Comparison of ENCODE assay signal across 8 cellular contexts in genomic region chr18:11654736-11655604, GRCh38. TPM values are rescaled to one million over a fixed set of nuclear protein-coding genes. Genes with fewer than 3 reads are reported as not detected.
DNase-seq lines count a peak whose midpoint lies in the region; ATAC-seq and TF ChIP-seq lines count a peak whose summit lies in the region.

No MANE protein-coding gene starts in this region.

- no peak overlapping the region for H3K27ac ChIP-seq in RWPE2 (ENCODE audit: poor library complexity, severe bottlenecking)
- no peak overlapping the region for H3K27ac ChIP-seq in ascending aorta

- no peak for DNase-seq in AG09319 (ENCODE audit: extremely low read depth, low read depth)
- peak; percentile 91 for DNase-seq in H7
- no peak for DNase-seq in RWPE2 (ENCODE audit: low spot score)
- no peak for DNase-seq in ascending aorta (ENCODE audit: low spot score in 2 of 2)

- peak overlapping the region; percentile 22 for H3K4me2 ChIP-seq in skeletal muscle satellite cell (ENCODE audit: low read length)

- ATAC-seq in RWPE2 (ENCODE audit: low read depth) (peak; percentile 68), GM18907 (IDR thresholded peaks at IDR 0.05; ENCODE audit: unreplicated experiment) (no peak), GM21367 (IDR thresholded peaks at IDR 0.05; ENCODE audit: unreplicated experiment) (no peak)

- peaks cover 5% of the 10 kb centered on the region; the same call in 1 of the 2 replicates for H3K27me3 ChIP-seq in H7 (ENCODE audit: control insufficient read depth, insufficient read depth, low read length)
- H3K27me3 ChIP-seq in RWPE2 (ENCODE audit: insufficient read depth, poor library complexity, severe bottlenecking): no peaks in the 10 kb centered on the region
- H3K27me3 ChIP-seq in ascending aorta: no peaks in the 10 kb centered on the region
- peaks cover 18% of the 10 kb centered on the region for H3K27me3 ChIP-seq in iPS-15b (ENCODE audit: control insufficient read depth, insufficient read depth, low read length)
- peaks cover 61% of the 10 kb centered on the region for H3K27me3 ChIP-seq in skeletal muscle satellite cell (ENCODE audit: control insufficient read depth, insufficient read depth, low read length)

- TF ChIP-seq CTCF in AG09319 (IDR thresholded peaks at IDR 0.05; ENCODE audit: low read depth, low read length) (peak; percentile 73), RWPE2 (IDR thresholded peaks at IDR 0.05; ENCODE audit: poor library complexity, severe bottlenecking) (peak; percentile 82), ascending aorta (IDR thresholded peaks at IDR 0.05) (peak; percentile 42 to 73 (median 70))

- H3K9ac ChIP-seq in iPS-15b (ENCODE audit: low read depth, low read length) (no peak overlapping the region), skeletal muscle satellite cell (ENCODE audit: low read depth, low read length) (no peak overlapping the region)

- H3K4me1 ChIP-seq in RWPE2 (ENCODE audit: insufficient read depth, poor library complexity, severe bottlenecking) (peaks cover 7% of the 10 kb centered on the region), ascending aorta (no peaks in the 10 kb centered on the region), iPS-15b (ENCODE audit: control insufficient read depth, insufficient read depth, low read length) (peaks cover 2% of the 10 kb centered on the region), skeletal muscle satellite cell (ENCODE audit: control insufficient read depth, insufficient read depth, low read length) (no peaks in the 10 kb centered on the region)

- H3K9me3 ChIP-seq in RWPE2 (ENCODE audit: severe bottlenecking) (no peaks in the 10 kb centered on the region), ascending aorta (peaks cover 0 to 2% of the 10 kb centered on the region in 2 donors), iPS-15b (ENCODE audit: control insufficient read depth, insufficient read depth, low read length) (no peaks in the 10 kb centered on the region), skeletal muscle satellite cell (replicated peaks; ENCODE audit: low read length) (no peaks in the 10 kb centered on the region)

- intact Hi-C loops in ascending aorta (cut with DNase I): loop anchor here (5.0 kb wide), 1 partner anchor 382 kb away; no protein-coding TSS in a partner anchor

- no peaks in the 10 kb centered on the region for H3K36me3 ChIP-seq in H7 (replicated peaks; ENCODE audit: control insufficient read depth, insufficient read depth, low read length)
- no peaks in the 10 kb centered on the region for H3K36me3 ChIP-seq in RWPE2 (ENCODE audit: low read depth)
- no peaks in the 10 kb centered on the region for H3K36me3 ChIP-seq in ascending aorta
- no peaks in the 10 kb centered on the region for H3K36me3 ChIP-seq in iPS-15b (ENCODE audit: control insufficient read depth, insufficient read depth, low read length)
- no peaks in the 10 kb centered on the region for H3K36me3 ChIP-seq in skeletal muscle satellite cell (ENCODE audit: insufficient read depth, low read length)

- H3K4me3 ChIP-seq in H7 (ENCODE audit: insufficient read depth, low read depth, low read length): no peak overlapping the region
- H3K4me3 ChIP-seq in RWPE2 (ENCODE audit: severe bottlenecking): no peak overlapping the region
- no peak overlapping the region for H3K4me3 ChIP-seq in ascending aorta
- H3K4me3 ChIP-seq in iPS-15b (ENCODE audit: low read depth, low read length): peak overlapping the region; percentile 30
- H3K4me3 ChIP-seq in skeletal muscle satellite cell (ENCODE audit: low read length): no peak overlapping the region

RNA-seq across cellular contexts. Expression of gene GNAL, which starts 34.1 kb away (rescaled TPM):
- 24.5 and 38.9 TPM in 2 replicates for total RNA-seq in H7 (2014; rRNA removed; shearing (Covaris generic))
- total RNA-seq in ascending aorta: 5.9 TPM
- 0.44 TPM in 1 of 2 replicates, not detected in the other for total RNA-seq in skeletal muscle satellite cell (2012; rRNA removed)

RNA-seq across cellular contexts. Expression of gene SLC35G4, which starts 45.6 kb away (rescaled TPM):
- not detected in 2 replicates for total RNA-seq in H7 (2014; rRNA removed; shearing (Covaris generic))
- not detected for total RNA-seq in ascending aorta
- not detected in 2 replicates for total RNA-seq in skeletal muscle satellite cell (2012; rRNA removed)
